Comparison of ENCODE assay signal across 20 cellular contexts in genomic region chr5:6623228-6623627, GRCh38. TPM values are rescaled to one million over a fixed set of nuclear protein-coding genes. Genes with fewer than 3 reads are reported as not detected.
A peak's percentile ranks its signal among the peaks of the same experiment; 100 is the strongest.
DNase-seq lines count a peak whose midpoint lies in the region; ATAC-seq, FAIRE-seq and TF ChIP-seq lines count a peak whose summit lies in the region.
"Had no signal": no experiment of that assay in that cellular context is flagged by ENCODE, and none has a peak within 500 bp of the region (broad histone marks: within the 10 kb centered on the region; RNA-seq: fewer than 3 reads in every experiment).

No MANE protein-coding gene starts in this region.

- H3K9me3 ChIP-seq in HEK293 (ENCODE audit: control insufficient read depth, insufficient read depth, low read depth, low read length) (no peaks in the 10 kb centered on the region), K562 (replicated peaks; ENCODE audit: control insufficient read depth, insufficient read depth, low read depth, low read length) (no peaks in the 10 kb centered on the region), endothelial cell of umbilical vein (replicated peaks; ENCODE audit: control insufficient read depth, insufficient read depth, low read length) (no peaks in the 10 kb centered on the region)
- H3K9me3 ChIP-seq: Caco-2 had no signal

- H3K4me3 ChIP-seq in HEK293 (ENCODE audit: low read depth, low read length) (no peak overlapping the region), K562 (no peak overlapping the region), endothelial cell of umbilical vein (replicated peaks in 1 of 3; ENCODE audit: insufficient read depth in 1 of 3, low read depth in 1 of 3, low read length in 3 of 3) (no peak overlapping the region)

- peaks cover 83% of the 10 kb centered on the region for H3K79me2 ChIP-seq in K562 (ENCODE audit: control insufficient read depth, insufficient read depth, low read length)
- peaks cover 65% of the 10 kb centered on the region for H3K79me2 ChIP-seq in endothelial cell of umbilical vein (ENCODE audit: control insufficient read depth, insufficient read depth, low read length)

- H3K9me1 ChIP-seq in K562 (ENCODE audit: control insufficient read depth, insufficient read depth, low read length) = no peaks in the 10 kb centered on the region
- H3K9me1 ChIP-seq in endothelial cell of umbilical vein (replicated peaks; ENCODE audit: control insufficient read depth, extremely low read depth, insufficient read depth, low read length) = no peaks in the 10 kb centered on the region

- TF ChIP-seq CTCF in HEK293 (tag by site-specific recombination; IDR thresholded peaks at IDR 0.05) (no peak), K562 (IDR thresholded peaks at IDR 0.05 in 2 of 3, conservative IDR thresholded peaks at IDR 0.05 in 1 of 3; ENCODE audit: insufficient read depth in 2 of 3, low read depth in 1 of 3, low read length in 3 of 3) (no peak), endothelial cell of umbilical vein (IDR thresholded peaks at IDR 0.05; ENCODE audit: extremely low read depth in 1 of 2, insufficient read depth in 1 of 2, low read depth in 1 of 2, low read length in 2 of 2) (no peak)

- H3K36me3 ChIP-seq in HEK293 (ENCODE audit: control insufficient read depth in 2 of 2, insufficient read depth in 1 of 2, low read length in 2 of 2) (peaks cover 82 to 94% of the 10 kb centered on the region in 2 experiments), K562 (ENCODE audit: control insufficient read depth, insufficient read depth, low read length) (peaks cover 98% of the 10 kb centered on the region), endothelial cell of umbilical vein (ENCODE audit: control insufficient read depth in 2 of 2, extremely low read depth in 1 of 2, insufficient read depth in 2 of 2, low read length in 2 of 2) (peaks cover 28 to 41% of the 10 kb centered on the region in 2 experiments)

- in situ Hi-C loops in K562 (cut with MboI) = no loop called here

- no peak for DNase-seq in K562 (ENCODE audit: extremely low read depth in 1 of 4, low spot score in 3 of 4)
- DNase-seq in endothelial cell of umbilical vein (ENCODE audit: low read depth, low spot score) = peak; percentile 11
- no peak for DNase-seq in Ammon's horn (ENCODE audit: low spot score)
- DNase-seq: 8988T; ACHN; Caco-2; Calu3; CD4-positive, alpha-beta T cell; CD8-positive, alpha-beta T cell; DMS79 treated with DMSO at 0.1 percent for 48 hours; GF-D8 had no signal

- WGBS in K562 (ENCODE audit: insufficient coverage, low coverage, missing lambda C conversion rate) = 73% methylated on average over 4 of the region's 4 CpGs

- TF ChIP-seq POLR2A in K562 (conservative IDR thresholded peaks at IDR 0.05) (no peak), endothelial cell of umbilical vein (IDR thresholded peaks at IDR 0.05; ENCODE audit: low read depth, low read length) (no peak)

- H4K20me1 ChIP-seq in K562 (replicated peaks; ENCODE audit: control insufficient read depth, insufficient read depth, low read length) (0 out of 2 replicates have a peak, but pooled peaks cover 4% of the 10 kb centered on the region), endothelial cell of umbilical vein (replicated peaks; ENCODE audit: control insufficient read depth, extremely low read depth, insufficient read depth, low read length) (no peaks in the 10 kb centered on the region)

- no peak overlapping the region for H3K4me2 ChIP-seq in K562 (ENCODE audit: insufficient read depth, low read length)
- H3K4me2 ChIP-seq in endothelial cell of umbilical vein (ENCODE audit: insufficient read depth, low read length) = no peak overlapping the region
- H3K4me2 ChIP-seq: BLaER1 treated with 17β-estradiol and CSF1 and Interleukin-3, amounts not matched to agents 10 nM and 100 nM had no signal

- intact Hi-C loops in K562 (cut with micrococcal nuclease) (no loop called here), endothelial cell of umbilical vein (cut with micrococcal nuclease) (no loop called here)

- POLR2A ChIA-PET in HEK293 (lab: Yijun Ruan, JAX) = interaction anchor here (0.6 kb wide), 3 partner anchors 95 to 359 kb away, joined by 3 to 4 read pairs (median 4); no protein-coding TSS in a partner anchor
- POLR2A ChIA-PET in K562 (lab: Yijun Ruan, JAX) = interaction anchor here (0.7 to 1.2 kb wide), 2 partner anchors 8 to 9 kb away, joined by 3 to 4 read pairs; partner anchors contain the start of gene NSUN2
- POLR2A ChIA-PET in endothelial cell of umbilical vein (lab: Charles Lee) = no interaction called here

- CTCF ChIA-PET in HEK293 (lab: Yijun Ruan, JAX) = interaction anchor here (0.7 kb wide), 1 partner anchor 1851 kb away, joined by 4 read pairs; no protein-coding TSS in a partner anchor
- CTCF ChIA-PET in K562 (lab: Yijun Ruan, JAX; ENCODE audit: low intra/inter-chr PET ratio) = no interaction called here
- CTCF ChIA-PET in endothelial cell of umbilical vein (lab: Charles Lee) = interaction anchor here (3.6 kb wide), 1 partner anchor 122 kb away, joined by 18 read pairs; no protein-coding TSS in a partner anchor

- ATAC-seq in K562 (no peak), GM21576 (IDR thresholded peaks at IDR 0.05; ENCODE audit: unreplicated experiment) (no peak)
- ATAC-seq: CD8-positive, alpha-beta T cell had no signal

- H3K9ac ChIP-seq in K562 (ENCODE audit: insufficient read depth in 1 of 2, low read depth in 2 of 2, low read length in 2 of 2) (no peak overlapping the region), endothelial cell of umbilical vein (replicated peaks; ENCODE audit: extremely low read depth, insufficient read depth, low read length) (no peak overlapping the region)
- H3K9ac ChIP-seq: BLaER1 treated with 17β-estradiol and CSF1 and Interleukin-3, amounts not matched to agents 10 nM and 100 nM had no signal

- no peak for FAIRE-seq in K562 (lab: Jason Lieb, UNC)
- FAIRE-seq in endothelial cell of umbilical vein (lab: Jason Lieb, UNC) = no peak
- FAIRE-seq: A204.1, D721Med, G401.6, GM12891, GM19239 had no signal

- H2AFZ ChIP-seq in K562 (ENCODE audit: low read depth, low read length) = no peak overlapping the region
- H2AFZ ChIP-seq in endothelial cell of umbilical vein (ENCODE audit: low read depth, low read length) = no peak overlapping the region

- no peaks in the 10 kb centered on the region for H3K4me1 ChIP-seq in HEK293 (ENCODE audit: control insufficient read depth, insufficient read depth, low read length)
- no peaks in the 10 kb centered on the region for H3K4me1 ChIP-seq in K562 (replicated peaks in 1 of 2; ENCODE audit: control insufficient read depth in 2 of 2, insufficient read depth in 2 of 2, low read length in 2 of 2)
- no peaks in the 10 kb centered on the region for H3K4me1 ChIP-seq in endothelial cell of umbilical vein (ENCODE audit: control insufficient read depth, extremely low read depth, insufficient read depth, low read length)
- H3K4me1 ChIP-seq: BLaER1 treated with 17β-estradiol and CSF1 and Interleukin-3, amounts not matched to agents 10 nM and 100 nM; Caco-2 had no signal

- H3K27me3 ChIP-seq in K562 (ENCODE audit: control insufficient read depth in 2 of 2, insufficient read depth in 2 of 2, low read length in 2 of 2) = no peaks in the 10 kb centered on the region
- no peaks in the 10 kb centered on the region for H3K27me3 ChIP-seq in endothelial cell of umbilical vein (ENCODE audit: control insufficient read depth in 2 of 2, insufficient read depth in 2 of 2, low read length in 2 of 2)
- H3K27me3 ChIP-seq: BLaER1 treated with 17β-estradiol and CSF1 and Interleukin-3, amounts not matched to agents 10 nM and 100 nM had no signal

- TF ChIP-seq EP300 in K562 (IDR thresholded peaks at IDR 0.05; ENCODE audit: low read length) = no peak

- dilution Hi-C loops in endothelial cell of umbilical vein (cut with MboI; ENCODE audit: extremely low pct_ligation_motif_present, low sequenced_read_pairs) = no loop called here

- no TSS peak for BruUV-seq in K562 (replicated peaks; lab: Mats Ljungman, UMichigan)
- BruUV-seq in endothelial cell of umbilical vein (replicated peaks; lab: Mats Ljungman, UMichigan) = no TSS peak

- TF ChIP-seq RAD21 in K562 (CRISPR knock-in tag; conservative IDR thresholded peaks at IDR 0.05 in 1 of 2, IDR thresholded peaks at IDR 0.05 in 1 of 2) = no peak

- H3K27ac ChIP-seq in HEK293 (ENCODE audit: extremely low read depth, low read depth, low read length) = no peak overlapping the region
- H3K27ac ChIP-seq in K562 (ENCODE audit: extremely low read depth, low read depth, low read length) = no peak overlapping the region
- H3K27ac ChIP-seq in endothelial cell of umbilical vein (ENCODE audit: insufficient read depth, low read depth, low read length) = no peak overlapping the region
- H3K27ac ChIP-seq: BLaER1 treated with 17β-estradiol and CSF1 and Interleukin-3, amounts not matched to agents 10 nM and 100 nM; C4-2B had no signal

RNA-seq across cellular contexts. Expression of gene NSUN2, which starts 9.6 kb away (rescaled TPM):
- 302 and 367 TPM in 2 replicates for total RNA-seq in K562 (2011; cell fraction: chromatin; rRNA removed; ENCODE audit: low replicate concordance)
- total RNA-seq in K562 (2011; cell fraction: nucleolus; rRNA removed) = 157 and 179 TPM in 2 replicates
- 204 and 221 TPM in 2 replicates for total RNA-seq in K562 (2011; cell fraction: nucleoplasm; rRNA removed)
- total RNA-seq in K562 (2014; rRNA removed) (138 and 161 TPM in 2 replicates), K562 (2014; rRNA removed; fragmentation: Illumina TruSeq; extraction: Trizol) (127 and 137 TPM in 2 replicates), K562 (2015; rRNA removed; fragmentation: Illumina TruSeq; extraction: Trizol) (122 and 124 TPM in 2 replicates), K562 (2021) (138 and 160 TPM in 2 replicates), endothelial cell of umbilical vein (73.0 and 85.4 TPM in 2 replicates)
- polyA plus RNA-seq in K562 (2011; rRNA removed) (97.8 and 118 TPM in 2 replicates), K562 (2014; fragmentation: Illumina TruSeq; extraction: Trizol) (158 and 167 TPM in 2 replicates), K562 (2014; fragmentation: Nextera tagmentation; extraction: Ambion mirVana) (10 to 100 TPM in 1 of 2 experiments, 1 to 10 TPM in 1; 9.2 to 13.6 TPM), K562 (2014; rRNA removed) (153 and 156 TPM in 2 replicates), endothelial cell of umbilical vein (40.7 and 53.7 TPM in 2 replicates)
- polyA plus RNA-seq in K562 (2011; cell fraction: cytosol; rRNA removed) = 65.2 and 68.8 TPM in 2 replicates
- polyA plus RNA-seq in K562 (2011; cell fraction: nucleus; rRNA removed) = 184 and 242 TPM in 2 replicates
- polyA plus RNA-seq in K562 (2012) = 70.0 and 115 TPM in 2 replicates
- 89.1 and 113 TPM in 2 replicates for polyA minus RNA-seq in K562 (2011; rRNA and poly(A)+ RNA removed)
- 57.1 and 67.4 TPM in 2 replicates for polyA minus RNA-seq in K562 (2011; cell fraction: cytosol; rRNA and poly(A)+ RNA removed)
- polyA minus RNA-seq in K562 (2011; cell fraction: nucleus; rRNA and poly(A)+ RNA removed) = 83.1 and 96.6 TPM in 2 replicates
- polyA plus RNA-seq in endothelial cell of umbilical vein (2011; cell fraction: cytosol; rRNA removed) = 49.1 and 52.7 TPM in 2 replicates
- polyA plus RNA-seq in endothelial cell of umbilical vein (2011; cell fraction: nucleus; rRNA removed) = 169 and 200 TPM in 2 replicates
- polyA plus RNA-seq in endothelial cell of umbilical vein (2012) = 55.7 and 69.0 TPM in 2 replicates
- 54.9 and 63.4 TPM in 2 replicates for polyA minus RNA-seq in endothelial cell of umbilical vein
- 80.2 TPM for polyA minus RNA-seq in endothelial cell of umbilical vein (2011; cell fraction: cytosol; rRNA and poly(A)+ RNA removed)
- polyA minus RNA-seq in endothelial cell of umbilical vein (2011; cell fraction: nucleus; rRNA and poly(A)+ RNA removed) = 59.6 and 69.7 TPM in 2 replicates

RNA-seq across cellular contexts. Expression of gene SRD5A1, which starts 10.0 kb away (rescaled TPM):
- 18.5 and 18.8 TPM in 2 replicates for total RNA-seq in K562 (2011; cell fraction: chromatin; rRNA removed; ENCODE audit: low replicate concordance)
- total RNA-seq in K562 (2011; cell fraction: nucleolus; rRNA removed) = 8.7 and 11.2 TPM in 2 replicates
- 13.9 and 23.4 TPM in 2 replicates for total RNA-seq in K562 (2011; cell fraction: nucleoplasm; rRNA removed)
- total RNA-seq in K562 (2014; rRNA removed) (14.4 and 21.2 TPM in 2 replicates), K562 (2014; rRNA removed; fragmentation: Illumina TruSeq; extraction: Trizol) (6.7 and 9.7 TPM in 2 replicates), K562 (2015; rRNA removed; fragmentation: Illumina TruSeq; extraction: Trizol) (5.0 TPM in 2 replicates), K562 (2021) (22.1 and 22.2 TPM in 2 replicates), endothelial cell of umbilical vein (12.4 and 14.8 TPM in 2 replicates)
- polyA plus RNA-seq in K562 (2011; rRNA removed) (20.0 and 22.6 TPM in 2 replicates), K562 (2014; fragmentation: Illumina TruSeq; extraction: Trizol) (7.2 and 8.1 TPM in 2 replicates), K562 (2014; fragmentation: Nextera tagmentation; extraction: Ambion mirVana) (1 to 10 TPM; 1.3 to 1.8 TPM), K562 (2014; rRNA removed) (13.7 and 19.0 TPM in 2 replicates), endothelial cell of umbilical vein (11.6 and 16.6 TPM in 2 replicates)
- 16.3 and 47.6 TPM in 2 replicates for polyA plus RNA-seq in K562 (2011; cell fraction: cytosol; rRNA removed)
- 15.9 and 23.7 TPM in 2 replicates for polyA plus RNA-seq in K562 (2011; cell fraction: nucleus; rRNA removed)
- polyA plus RNA-seq in K562 (2012) = 7.2 and 11.9 TPM in 2 replicates
- polyA minus RNA-seq in K562 (2011; rRNA and poly(A)+ RNA removed) = 7.1 and 8.6 TPM in 2 replicates
- polyA minus RNA-seq in K562 (2011; cell fraction: cytosol; rRNA and poly(A)+ RNA removed) = 5.7 and 7.3 TPM in 2 replicates
- polyA minus RNA-seq in K562 (2011; cell fraction: nucleus; rRNA and poly(A)+ RNA removed) = 6.8 and 9.6 TPM in 2 replicates
- polyA plus RNA-seq in endothelial cell of umbilical vein (2011; cell fraction: cytosol; rRNA removed) = 5.6 and 7.0 TPM in 2 replicates
- polyA plus RNA-seq in endothelial cell of umbilical vein (2011; cell fraction: nucleus; rRNA removed) = 8.0 and 9.0 TPM in 2 replicates
- polyA plus RNA-seq in endothelial cell of umbilical vein (2012) = 6.4 and 7.8 TPM in 2 replicates
- polyA minus RNA-seq in endothelial cell of umbilical vein = 6.6 and 8.3 TPM in 2 replicates
- polyA minus RNA-seq in endothelial cell of umbilical vein (2011; cell fraction: cytosol; rRNA and poly(A)+ RNA removed) = 37.5 TPM
- 7.0 and 7.5 TPM in 2 replicates for polyA minus RNA-seq in endothelial cell of umbilical vein (2011; cell fraction: nucleus; rRNA and poly(A)+ RNA removed)

Comparison
In these comparisons a context has a peak if more than half of its experiments do, and no peak if none do; other contexts are left out.
1. Of the 44 proteins assayed by ChIP-seq in both K562 and HEK293: peak only in K562: none; only in HEK293: SETDB1; in both: none; in neither: 42; mixed calls (peak in some experiments, not most) for 1.